In the genomic region with DNA sequence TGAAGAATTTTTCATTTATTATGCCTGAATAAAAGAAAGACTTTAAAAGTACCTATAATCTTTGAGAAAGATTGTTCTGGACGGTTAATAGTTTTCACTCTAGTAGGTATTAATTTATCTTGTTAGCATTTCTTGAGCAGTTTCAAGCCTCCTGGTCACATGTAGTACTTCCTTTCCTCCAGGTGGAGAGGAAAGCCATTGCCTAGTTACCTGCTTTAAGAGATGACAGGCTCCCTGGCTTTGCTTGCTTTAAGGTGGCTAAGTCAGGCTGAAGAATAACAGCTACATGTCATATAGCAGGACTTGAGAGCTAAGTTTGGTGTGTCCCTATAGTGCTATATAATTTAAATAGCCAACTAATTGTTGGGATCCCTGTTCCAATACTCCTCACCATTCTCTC, we compare ENCODE assay signal across 12 cellular contexts.
DNase-seq lines count a peak whose midpoint lies in the region; ATAC-seq and TF ChIP-seq lines count a peak whose summit lies in the region.
"Had no signal": no experiment of that assay in that cellular context is flagged by ENCODE, and none has a peak within 500 bp of the region (broad histone marks: within the 10 kb centered on the region; RNA-seq: fewer than 3 reads in every experiment).

No MANE protein-coding gene starts in this region.

- CTCF ChIA-PET in PC-3 (lab: Charles Lee), result no interaction called here

- no peaks in the 10 kb centered on the region for H3F3A ChIP-seq in PC-3 (ENCODE audit: low read length, unreplicated experiment)

- H3K4me3 Mint-ChIP-seq in memory B cell (no peak overlapping the region), type B pancreatic cell (no peak overlapping the region)
- H3K4me3 Mint-ChIP-seq: CD8-positive, alpha-beta memory T cell; H9 had no signal

- peak overlapping the region in 6 of 11 experiments; percentile 55 to 74 (median 64); a peak in 6 of 22 replicates for H3K27ac ChIP-seq in BLaER1 treated with 17β-estradiol and CSF1 and Interleukin-3, amounts not matched to agents 10 nM and 100 nM
- H3K27ac ChIP-seq in PC-3 (ENCODE audit: low read length), result no peak overlapping the region

- H3K27ac Mint-ChIP-seq in memory B cell, result peak overlapping the region; percentile 88
- H3K27ac Mint-ChIP-seq in type B pancreatic cell, result no peak overlapping the region
- H3K27ac Mint-ChIP-seq: CD8-positive, alpha-beta memory T cell; H9 had no signal

- peaks cover 15 to 52% (median 44%) of the 10 kb centered on the region in 10 experiments; a peak in 19 of 20 replicates for H3K4me1 ChIP-seq in BLaER1 treated with 17β-estradiol and CSF1 and Interleukin-3, amounts not matched to agents 10 nM and 100 nM
- peaks cover 12% of the 10 kb centered on the region; the same call in 1 of the 2 replicates for H3K4me1 ChIP-seq in PC-3 (ENCODE audit: insufficient read depth, low read length)
- H3K4me1 ChIP-seq: BE2C had no signal

- TF ChIP-seq CTCF in PC-3 (conservative IDR thresholded peaks at IDR 0.05; ENCODE audit: low read depth, low read length) (no peak), type B pancreatic cell (conservative IDR thresholded peaks at IDR 0.05) (no peak)

- no peaks in the 10 kb centered on the region for H4K20me1 ChIP-seq in BLaER1 treated with 17β-estradiol and CSF1 and Interleukin-3, amounts not matched to agents 10 nM and 100 nM
- no peaks in the 10 kb centered on the region for H4K20me1 ChIP-seq in PC-3 (ENCODE audit: low read length)

- H3K27me3 Mint-ChIP-seq in memory B cell (no peaks in the 10 kb centered on the region), type B pancreatic cell (no peaks in the 10 kb centered on the region)
- H3K27me3 Mint-ChIP-seq: CD8-positive, alpha-beta memory T cell had no signal

- POLR2A ChIA-PET in PC-3 (lab: Charles Lee; ENCODE audit: unreplicated experiment), result no interaction called here

- H3K9me3 Mint-ChIP-seq in memory B cell (peaks cover 2% of the 10 kb centered on the region), type B pancreatic cell (no peaks in the 10 kb centered on the region)
- H3K9me3 Mint-ChIP-seq: H9 had no signal

- no peak overlapping the region for H3K4me3 ChIP-seq in BLaER1 treated with 17β-estradiol and CSF1 and Interleukin-3, amounts not matched to agents 10 nM and 100 nM
- no peak overlapping the region for H3K4me3 ChIP-seq in PC-3 (ENCODE audit: low read length)

- no TSS peak for BruUV-seq in PC-3 (replicated peaks; lab: Mats Ljungman, UMichigan)

- H2AFZ ChIP-seq in PC-3 (ENCODE audit: low read length), result no peak overlapping the region

- no peaks in the 10 kb centered on the region for H3K79me2 ChIP-seq in PC-3 (ENCODE audit: low read length)

- no peaks in the 10 kb centered on the region for H3K27me3 ChIP-seq in BLaER1 treated with 17β-estradiol and CSF1 and Interleukin-3, amounts not matched to agents 10 nM and 100 nM
- H3K27me3 ChIP-seq in PC-3 (ENCODE audit: low read length), result no peaks in the 10 kb centered on the region
- H3K27me3 ChIP-seq: BE2C had no signal

- intact Hi-C loops in PC-3 (cut with micrococcal nuclease), result no loop called here

- H3K36me3 Mint-ChIP-seq in memory B cell (peaks cover 34% of the 10 kb centered on the region), type B pancreatic cell (no peaks in the 10 kb centered on the region)
- H3K36me3 Mint-ChIP-seq: CD8-positive, alpha-beta memory T cell had no signal

- H3K4me1 Mint-ChIP-seq in memory B cell, result peaks cover 58% of the 10 kb centered on the region
- H3K4me1 Mint-ChIP-seq in type B pancreatic cell (ENCODE audit: unreplicated experiment), result peaks cover 18% of the 10 kb centered on the region
- H3K4me1 Mint-ChIP-seq: CD8-positive, alpha-beta memory T cell had no signal

- H3K36me3 ChIP-seq in BLaER1 treated with 17β-estradiol and CSF1 and Interleukin-3, amounts not matched to agents 10 nM and 100 nM, result peaks cover 0 to 23% (median 8%) of the 10 kb centered on the region in 11 experiments; a peak in 12 of 22 replicates
- no peaks in the 10 kb centered on the region for H3K36me3 ChIP-seq in PC-3 (ENCODE audit: low read depth, low read length)
- H3K36me3 ChIP-seq: BE2C had no signal

- H3K9me3 ChIP-seq in BLaER1 treated with 17β-estradiol and CSF1 and Interleukin-3, amounts not matched to agents 10 nM and 100 nM (replicated peaks in 1 of 11), result peaks cover 0 to 34% (median 23%) of the 10 kb centered on the region in 11 experiments; a peak in 13 of 22 replicates
- H3K9me3 ChIP-seq in PC-3 (ENCODE audit: low read length), result no peaks in the 10 kb centered on the region
- H3K9me3 ChIP-seq: BE2C, Caco-2 had no signal

- DNase-seq in PC-3 (no peak), memory B cell (ENCODE audit: low spot score in 2 of 2) (no peak), type B pancreatic cell (ENCODE audit: extremely low spot score, unreplicated experiment) (no peak)
- DNase-seq: BE2C; Caco-2; CD8-positive, alpha-beta memory T cell; GOT3; H9 had no signal

- H3K9me2 ChIP-seq in PC-3 (replicated peaks; ENCODE audit: low read length), result no peaks in the 10 kb centered on the region

- no peak overlapping the region for H3K9ac ChIP-seq in BLaER1 treated with 17β-estradiol and CSF1 and Interleukin-3, amounts not matched to agents 10 nM and 100 nM
- no peak overlapping the region for H3K9ac ChIP-seq in PC-3 (ENCODE audit: low read length)

- ATAC-seq in HG03095 (IDR thresholded peaks at IDR 0.05; ENCODE audit: unreplicated experiment) (peak; percentile 24), PC-3 (peak; percentile 16; the same call in 1 of the 2 replicates), memory B cell (ENCODE audit: low read depth) (no peak), GM18519 (IDR thresholded peaks at IDR 0.05; ENCODE audit: low FRiP score, unreplicated experiment) (no peak), HG03520 (IDR thresholded peaks at IDR 0.05; ENCODE audit: unreplicated experiment) (no peak)

- peak overlapping the region in 8 of 11 experiments; percentile 57 to 71 (median 64); a peak in 14 of 22 replicates for H3K4me2 ChIP-seq in BLaER1 treated with 17β-estradiol and CSF1 and Interleukin-3, amounts not matched to agents 10 nM and 100 nM
- H3K4me2 ChIP-seq in PC-3 (ENCODE audit: low read length), result no peak overlapping the region

Comparison
In these comparisons a context has a peak if more than half of its experiments do, and no peak if none do; other contexts are left out.
1. ATAC-seq: peak in HG03095 (single experiment) and PC-3 (single experiment); none in memory B cell (single experiment), GM18519 (single experiment) and HG03520 (single experiment).